Comparison of ENCODE assay signal across 24 cellular contexts in genomic region chr1:113125469-113125868, GRCh38.
"Had no signal": no experiment of that assay in that cellular context is flagged by ENCODE, and none has a peak within 500 bp of the region (broad histone marks: within the 10 kb centered on the region; RNA-seq: fewer than 3 reads in every experiment).

No MANE protein-coding gene starts in this region.

- FAIRE-seq: endometrium, keratinocyte had no signal

- ATAC-seq: effector memory CD8-positive, alpha-beta T cell; mucosa of descending colon; stimulated activated naive B cell treated with anti-CD40 and anti-IgM and Interleukin-4, amounts not matched to agents 10 μg/mL and 1 μg/mL and 100 μg/mL, for 72 hours had no signal

- H3K4me3 ChIP-seq: esophagus squamous epithelium, mucosa of descending colon, neural progenitor cell, prostate gland, right atrium auricular region, skin epidermis, spleen, stomach, thyroid gland, vagina had no signal

- H3K36me3 ChIP-seq: prostate gland had no signal

- H3K4me1 ChIP-seq: esophagus squamous epithelium, neural progenitor cell, prostate gland, right atrium auricular region, spleen, vagina had no signal

- H3K27me3 Mint-ChIP-seq: effector memory CD8-positive, alpha-beta T cell; naive B cell; stimulated activated naive B cell treated with anti-CD40 and anti-IgM and Interleukin-4, amounts not matched to agents 10 μg/mL and 1 μg/mL and 100 μg/mL, for 72 hours had no signal

- H3K9me3 Mint-ChIP-seq: effector memory CD8-positive, alpha-beta T cell; mesothelial cell of epicardium; naive B cell; nephron; neural progenitor cell; stimulated activated naive B cell treated with anti-CD40 and anti-IgM and Interleukin-4, amounts not matched to agents 10 μg/mL and 1 μg/mL and 100 μg/mL, for 72 hours had no signal

- H3K4me1 Mint-ChIP-seq: mesothelial cell of epicardium, nephron, neural progenitor cell had no signal

- H3K27ac Mint-ChIP-seq: mesothelial cell of epicardium; neural progenitor cell; stimulated activated naive B cell treated with anti-CD40 and anti-IgM and Interleukin-4, amounts not matched to agents 10 μg/mL and 1 μg/mL and 100 μg/mL, for 72 hours had no signal

- H3K4me3 Mint-ChIP-seq: effector memory CD8-positive, alpha-beta T cell; mesothelial cell of epicardium; naive B cell; nephron; neural progenitor cell; stimulated activated naive B cell treated with anti-CD40 and anti-IgM and Interleukin-4, amounts not matched to agents 10 μg/mL and 1 μg/mL and 100 μg/mL, for 72 hours had no signal

- H3K9me3 ChIP-seq: esophagus squamous epithelium, mucosa of descending colon, prostate gland, right atrium auricular region, spleen, stomach, thyroid gland, vagina had no signal

- DNase-seq: cortex of kidney; effector memory CD8-positive, alpha-beta T cell; erythroblast; esophagus squamous epithelium; foreskin melanocyte; head of caudate nucleus; mesenchymal stem cell; mucosa of descending colon; naive B cell; spleen; stimulated activated CD4-positive, alpha-beta T cell treated with anti-CD3 and anti-CD28 coated beads, Interleukin-4, amount 100 ng/mL, for 4 hours; stimulated activated naive B cell treated with anti-CD40 and anti-IgM and Interleukin-4, amounts not matched to agents 10 μg/mL and 1 μg/mL and 100 μg/mL, for 72 hours; stomach; thyroid gland; trophoblast cell had no signal

- H3K27ac ChIP-seq: esophagus squamous epithelium, neural progenitor cell, prostate gland, right atrium auricular region, skin epidermis, spleen, stomach, vagina had no signal
